In the genomic region with DNA sequence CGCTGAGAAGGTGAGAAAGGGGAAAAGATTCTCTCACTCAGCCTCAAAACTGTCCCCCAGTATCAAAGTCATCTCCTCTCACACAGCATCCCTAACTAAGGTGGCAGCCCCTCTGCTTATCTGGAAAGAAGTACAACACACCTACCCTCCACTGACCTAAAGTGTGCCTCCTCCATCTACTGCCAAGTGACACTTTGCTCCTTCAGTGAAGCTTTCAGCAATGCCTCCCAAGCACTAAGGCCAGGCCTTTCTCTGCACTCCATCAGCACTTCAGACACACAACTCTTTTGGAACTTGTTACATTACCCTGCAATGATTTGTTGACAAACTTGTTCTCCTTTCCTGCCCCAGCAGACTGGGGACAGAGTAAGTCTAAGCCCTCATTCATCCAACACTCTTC, we compare ENCODE assay signal across 11 cellular contexts. TPM values are rescaled to one million over a fixed set of nuclear protein-coding genes. Genes with fewer than 3 reads are reported as not detected.
A peak's percentile ranks its signal among the peaks of the same experiment; 100 is the strongest.
DNase-seq lines count a peak whose midpoint lies in the region; ATAC-seq, FAIRE-seq and TF ChIP-seq lines count a peak whose summit lies in the region.
"Had no signal": no experiment of that assay in that cellular context is flagged by ENCODE, and none has a peak within 500 bp of the region (broad histone marks: within the 10 kb centered on the region; RNA-seq: fewer than 3 reads in every experiment).

No MANE protein-coding gene starts in this region.

- peak overlapping the region; percentile 90 for H3K4me3 Mint-ChIP-seq in activated naive CD4-positive, alpha-beta T cell treated with anti-CD3 and anti-CD28 coated beads for 36 hours
- H3K4me3 Mint-ChIP-seq in activated T-helper 2 cell treated with anti-CD3 and anti-CD28 coated beads, Interferon-gamma antibody, Interleukin-2, Interleukin-4, amounts not matched to agents 10 μg/mL and 5 μg/mL and 100 μg/mL, durations not matched to agents 14 hours and 24 hours and 36 hours (ENCODE audit: low read depth): peak overlapping the region; percentile 92

- H3K36me3 ChIP-seq in kidney (ENCODE audit: control insufficient read depth in 1 of 2, insufficient read depth in 2 of 2, low read length in 2 of 2) (peaks cover 0 to 7% of the 10 kb centered on the region in 2 donors), stomach smooth muscle (ENCODE audit: control insufficient read depth in 2 of 2, insufficient read depth in 2 of 2, low read length in 2 of 2) (peaks cover 8 to 22% of the 10 kb centered on the region in 2 donors)

- CTCF ChIA-PET in activated naive CD4-positive, alpha-beta T cell treated with anti-CD3 and anti-CD28 coated beads for 36 hours (lab: Charles Lee): interaction anchor here (1.2 kb wide), 2 partner anchors 18 to 34 kb away, joined by 4 to 5 read pairs; partner anchors contain the start of gene ZNF692

- no peaks in the 10 kb centered on the region for H3K9me3 Mint-ChIP-seq in activated naive CD4-positive, alpha-beta T cell treated with anti-CD3 and anti-CD28 coated beads for 36 hours
- no peaks in the 10 kb centered on the region for H3K9me3 Mint-ChIP-seq in activated T-helper 2 cell treated with anti-CD3 and anti-CD28 coated beads, Interferon-gamma antibody, Interleukin-2, Interleukin-4, amounts not matched to agents 10 μg/mL and 5 μg/mL and 100 μg/mL, durations not matched to agents 14 hours and 24 hours and 36 hours

- H3K4me1 ChIP-seq in kidney (ENCODE audit: control insufficient read depth in 1 of 2, insufficient read depth in 1 of 2, low read depth in 1 of 2, low read length in 2 of 2) (peaks cover 23 to 51% of the 10 kb centered on the region in 2 donors), stomach smooth muscle (ENCODE audit: control insufficient read depth, insufficient read depth, low read length) (peaks cover 59% of the 10 kb centered on the region)

- no peaks in the 10 kb centered on the region for H3K9me3 ChIP-seq in kidney (ENCODE audit: control insufficient read depth in 1 of 2, low read length in 2 of 2)
- H3K9me3 ChIP-seq in stomach smooth muscle (ENCODE audit: control insufficient read depth in 2 of 2, low read length in 2 of 2): no peaks in the 10 kb centered on the region
- H3K9me3 ChIP-seq: Caco-2 had no signal

- H3K9ac ChIP-seq in kidney (ENCODE audit: low read length in 2 of 2) (peak overlapping the region in 1 of 2 donors; percentile 7), stomach smooth muscle (ENCODE audit: low read length in 2 of 2) (peak overlapping the region; percentile 51 to 95)

- no peaks in the 10 kb centered on the region for H3K27me3 ChIP-seq in stomach smooth muscle (ENCODE audit: control insufficient read depth in 1 of 2, insufficient read depth in 2 of 2, low read length in 2 of 2)

- ATAC-seq in esophagus mucosa: no peak
- ATAC-seq in HG03196 (IDR thresholded peaks at IDR 0.05; ENCODE audit: unreplicated experiment): no peak

- no peak for TF ChIP-seq CTCF in kidney (IDR thresholded peaks at IDR 0.05; ENCODE audit: borderline replicate concordance, extremely low read depth, insufficient read depth)

- DNase-seq in activated naive CD4-positive, alpha-beta T cell treated with anti-CD3 and anti-CD28 coated beads for 36 hours: no peak
- DNase-seq in activated naive CD4-positive, alpha-beta T cell treated with Interleukin-2 at 50 U/mL for 16 hours: no peak
- DNase-seq in activated T-helper 2 cell treated with anti-CD3 and anti-CD28 coated beads, Interferon-gamma antibody, Interleukin-2, Interleukin-4, amounts not matched to agents 10 μg/mL and 5 μg/mL and 100 μg/mL, durations not matched to agents 14 hours and 24 hours and 36 hours (ENCODE audit: low spot score): no peak
- DNase-seq in kidney (no peak), DMS53 treated with DMSO at 0.1 percent for 48 hours (lab: John Stamatoyannopoulos, UW; ENCODE audit: unreplicated experiment) (no peak)
- DNase-seq: activated CD4-positive, alpha-beta T cell treated with anti-CD3 and anti-CD28 coated beads, Interleukin-2, amount 50 U/mL, for 4 hours; NCI-H2171 treated with DMSO at 0.1 percent for 48 hours had no signal

- FAIRE-seq in kidney (lab: Jason Lieb, UNC): no peak

- intact Hi-C loops in activated naive CD4-positive, alpha-beta T cell treated with anti-CD3 and anti-CD28 coated beads for 36 hours (cut with micrococcal nuclease): no loop called here
- intact Hi-C loops in activated T-helper 2 cell treated with anti-CD3 and anti-CD28 coated beads, Interferon-gamma antibody, Interleukin-2, Interleukin-4, amounts not matched to agents 10 μg/mL and 5 μg/mL and 100 μg/mL, durations not matched to agents 14 hours and 24 hours and 36 hours (cut with micrococcal nuclease): no loop called here
- intact Hi-C loops in kidney (cut with DNase I): no loop called here

- H3K36me3 Mint-ChIP-seq in activated naive CD4-positive, alpha-beta T cell treated with anti-CD3 and anti-CD28 coated beads for 36 hours (ENCODE audit: low read depth): peaks cover 16% of the 10 kb centered on the region
- peaks cover 41% of the 10 kb centered on the region for H3K36me3 Mint-ChIP-seq in activated T-helper 2 cell treated with anti-CD3 and anti-CD28 coated beads, Interferon-gamma antibody, Interleukin-2, Interleukin-4, amounts not matched to agents 10 μg/mL and 5 μg/mL and 100 μg/mL, durations not matched to agents 14 hours and 24 hours and 36 hours (ENCODE audit: low read depth)

- H3K27ac ChIP-seq in kidney (ENCODE audit: low read depth in 2 of 2, low read length in 2 of 2) (no peak overlapping the region), stomach smooth muscle (ENCODE audit: low read length) (no peak overlapping the region)

- no peak overlapping the region for H3K27ac Mint-ChIP-seq in activated naive CD4-positive, alpha-beta T cell treated with anti-CD3 and anti-CD28 coated beads for 36 hours
- H3K27ac Mint-ChIP-seq in activated T-helper 2 cell treated with anti-CD3 and anti-CD28 coated beads, Interferon-gamma antibody, Interleukin-2, Interleukin-4, amounts not matched to agents 10 μg/mL and 5 μg/mL and 100 μg/mL, durations not matched to agents 14 hours and 24 hours and 36 hours: peak overlapping the region; percentile 14

- H3K4me1 Mint-ChIP-seq in activated naive CD4-positive, alpha-beta T cell treated with anti-CD3 and anti-CD28 coated beads for 36 hours (ENCODE audit: low read depth): peaks cover 68% of the 10 kb centered on the region
- peaks cover 46% of the 10 kb centered on the region for H3K4me1 Mint-ChIP-seq in activated T-helper 2 cell treated with anti-CD3 and anti-CD28 coated beads, Interferon-gamma antibody, Interleukin-2, Interleukin-4, amounts not matched to agents 10 μg/mL and 5 μg/mL and 100 μg/mL, durations not matched to agents 14 hours and 24 hours and 36 hours (ENCODE audit: low read depth)

- no peaks in the 10 kb centered on the region for H3K27me3 Mint-ChIP-seq in activated naive CD4-positive, alpha-beta T cell treated with anti-CD3 and anti-CD28 coated beads for 36 hours (ENCODE audit: low read depth)
- H3K27me3 Mint-ChIP-seq in activated T-helper 2 cell treated with anti-CD3 and anti-CD28 coated beads, Interferon-gamma antibody, Interleukin-2, Interleukin-4, amounts not matched to agents 10 μg/mL and 5 μg/mL and 100 μg/mL, durations not matched to agents 14 hours and 24 hours and 36 hours (ENCODE audit: low read depth): no peaks in the 10 kb centered on the region

- H3K4me3 ChIP-seq in kidney (ENCODE audit: low read length in 2 of 2) (peak overlapping the region; percentile 92 to 94), stomach smooth muscle (ENCODE audit: low read length in 2 of 2) (peak overlapping the region; percentile 96 to 97)

RNA-seq across cellular contexts. Expression of gene SH3BP5L, which starts 1.4 kb away (rescaled TPM):
- total RNA-seq in activated naive CD4-positive, alpha-beta T cell treated with anti-CD3 and anti-CD28 coated beads for 36 hours: 10 to 100 TPM; 20.3 to 20.5 TPM
- total RNA-seq in activated T-helper 2 cell treated with anti-CD3 and anti-CD28 coated beads, Interferon-gamma antibody, Interleukin-2, Interleukin-4, amounts not matched to agents 10 μg/mL and 5 μg/mL and 100 μg/mL, durations not matched to agents 14 hours and 24 hours and 36 hours: 27.1 TPM in 2 replicates
- total RNA-seq in kidney: 24.9 TPM
- 16.6 TPM for polyA plus RNA-seq in kidney (ENCODE audit: insufficient read depth, low read depth, low replicate concordance)
- 17.1 TPM for total RNA-seq in esophagus mucosa

RNA-seq across cellular contexts. Expression of gene ZNF672, which starts 13.7 kb away (rescaled TPM):
- total RNA-seq in activated naive CD4-positive, alpha-beta T cell treated with anti-CD3 and anti-CD28 coated beads for 36 hours: 10 to 100 TPM; 51.6 to 53.4 TPM
- 46.0 and 51.6 TPM in 2 replicates for total RNA-seq in activated T-helper 2 cell treated with anti-CD3 and anti-CD28 coated beads, Interferon-gamma antibody, Interleukin-2, Interleukin-4, amounts not matched to agents 10 μg/mL and 5 μg/mL and 100 μg/mL, durations not matched to agents 14 hours and 24 hours and 36 hours
- total RNA-seq in kidney: 28.6 TPM
- 25.0 TPM for polyA plus RNA-seq in kidney (ENCODE audit: insufficient read depth, low read depth, low replicate concordance)
- total RNA-seq in esophagus mucosa: 16.8 TPM

RNA-seq across cellular contexts. Expression of gene ZNF692, which starts 34.6 kb away (rescaled TPM):
- 10 to 100 TPM; 87.6 to 88.7 TPM for total RNA-seq in activated naive CD4-positive, alpha-beta T cell treated with anti-CD3 and anti-CD28 coated beads for 36 hours
- total RNA-seq in activated T-helper 2 cell treated with anti-CD3 and anti-CD28 coated beads, Interferon-gamma antibody, Interleukin-2, Interleukin-4, amounts not matched to agents 10 μg/mL and 5 μg/mL and 100 μg/mL, durations not matched to agents 14 hours and 24 hours and 36 hours: 86.4 and 87.0 TPM in 2 replicates
- total RNA-seq in kidney (29.6 TPM), esophagus mucosa (16.6 TPM)
- polyA plus RNA-seq in kidney (ENCODE audit: insufficient read depth, low read depth, low replicate concordance): 34.4 TPM
